32 cellular contexts compared by ENCODE assay signal in genomic region chr3:196821806-196822355, GRCh38.
"Had no signal": no experiment of that assay in that cellular context is flagged by ENCODE, and none has a peak within 500 bp of the region (broad histone marks: within the 10 kb centered on the region; RNA-seq: fewer than 3 reads in every experiment).

No MANE protein-coding gene starts in this region.

- H3K27ac ChIP-seq: ascending aorta, SK-N-MC, VCaP had no signal

- H3K27ac Mint-ChIP-seq: activated CD4-positive, alpha-beta memory T cell treated with anti-CD3 and anti-CD28 coated beads, Interleukin-2, amount 10 ng/mL, durations not matched to agents 7 days and 5 days; activated CD4-positive, alpha-beta T cell treated with anti-CD3 and anti-CD28 coated beads for 36 hours; activated naive CD8-positive, alpha-beta T cell treated with anti-CD3 and anti-CD28 coated beads, Interleukin-2, amount 10 ng/mL, durations not matched to agents 7 days and 5 days; activated T-helper 2 cell treated with anti-CD3 and anti-CD28 coated beads, Interferon-gamma antibody, Interleukin-2, Interleukin-4, amounts not matched to agents 10 μg/mL and 5 μg/mL and 100 μg/mL, durations not matched to agents 14 hours and 24 hours and 36 hours; T-cell had no signal

- H3K4me1 Mint-ChIP-seq: activated CD4-positive, alpha-beta memory T cell treated with anti-CD3 and anti-CD28 coated beads, Interleukin-2, amount 10 ng/mL, durations not matched to agents 7 days and 5 days; activated CD4-positive, alpha-beta T cell treated with anti-CD3 and anti-CD28 coated beads for 36 hours; activated naive CD4-positive, alpha-beta T cell treated with anti-CD3 and anti-CD28 coated beads, Interleukin-2, amount 10 ng/mL, durations not matched to agents 7 days and 5 days; activated naive CD8-positive, alpha-beta T cell treated with anti-CD3 and anti-CD28 coated beads, Interleukin-2, amount 10 ng/mL, durations not matched to agents 7 days and 5 days; central memory CD8-positive, alpha-beta T cell; T-cell had no signal

- H3K4me3 Mint-ChIP-seq: activated CD4-positive, alpha-beta memory T cell treated with anti-CD3 and anti-CD28 coated beads, Interleukin-2, amount 10 ng/mL, durations not matched to agents 7 days and 5 days; activated CD4-positive, alpha-beta T cell treated with anti-CD3 and anti-CD28 coated beads for 36 hours; activated naive CD4-positive, alpha-beta T cell treated with anti-CD3 and anti-CD28 coated beads, Interleukin-2, amount 10 ng/mL, durations not matched to agents 7 days and 5 days; activated naive CD8-positive, alpha-beta T cell treated with anti-CD3 and anti-CD28 coated beads, Interleukin-2, amount 10 ng/mL, durations not matched to agents 7 days and 5 days; activated T-cell treated with anti-CD3 and anti-CD28 coated beads, Interleukin-2, amount 50 U/mL, for 4 hours; central memory CD8-positive, alpha-beta T cell; T-cell had no signal

- H3K4me1 ChIP-seq: ascending aorta had no signal

- H3K9me3 Mint-ChIP-seq: activated CD4-positive, alpha-beta memory T cell treated with anti-CD3 and anti-CD28 coated beads, Interleukin-2, amount 10 ng/mL, durations not matched to agents 7 days and 5 days; activated naive CD4-positive, alpha-beta T cell treated with anti-CD3 and anti-CD28 coated beads, Interleukin-2, amount 10 ng/mL, durations not matched to agents 7 days and 5 days; activated naive CD8-positive, alpha-beta T cell treated with anti-CD3 and anti-CD28 coated beads, Interleukin-2, amount 10 ng/mL, durations not matched to agents 7 days and 5 days; activated T-cell treated with anti-CD3 and anti-CD28 coated beads, Interleukin-2, amount 50 U/mL, for 4 hours; activated T-helper 2 cell treated with anti-CD3 and anti-CD28 coated beads, Interferon-gamma antibody, Interleukin-2, Interleukin-4, amounts not matched to agents 10 μg/mL and 5 μg/mL and 100 μg/mL, durations not matched to agents 14 hours and 24 hours and 36 hours; central memory CD8-positive, alpha-beta T cell; T-cell had no signal

- H3K9me3 ChIP-seq: ascending aorta had no signal

- H3K4me3 ChIP-seq: ascending aorta, SK-N-MC had no signal

- FAIRE-seq: bronchial epithelial cell had no signal

- H3K27me3 Mint-ChIP-seq: activated CD4-positive, alpha-beta memory T cell treated with anti-CD3 and anti-CD28 coated beads, Interleukin-2, amount 10 ng/mL, durations not matched to agents 7 days and 5 days; activated CD4-positive, alpha-beta T cell treated with anti-CD3 and anti-CD28 coated beads for 36 hours; activated naive CD4-positive, alpha-beta T cell treated with anti-CD3 and anti-CD28 coated beads, Interleukin-2, amount 10 ng/mL, durations not matched to agents 7 days and 5 days; activated naive CD8-positive, alpha-beta T cell treated with anti-CD3 and anti-CD28 coated beads, Interleukin-2, amount 10 ng/mL, durations not matched to agents 7 days and 5 days; central memory CD8-positive, alpha-beta T cell; T-cell had no signal

- ATAC-seq: activated CD4-positive, alpha-beta T cell treated with anti-CD3 and anti-CD28 coated beads for 36 hours; activated T-cell treated with anti-CD3 and anti-CD28 coated beads, Interleukin-2, amount 50 U/mL, for 4 hours; Right ventricle myocardium inferior; T-cell had no signal

- H3K27me3 ChIP-seq: ascending aorta had no signal

- DNase-seq: activated CD4-positive, alpha-beta memory T cell treated with anti-CD3 and anti-CD28 coated beads, Interleukin-2, amount 10 ng/mL, durations not matched to agents 7 days and 5 days; activated CD4-positive, alpha-beta T cell treated with anti-CD3 and anti-CD28 coated beads for 36 hours; activated CD4-positive, alpha-beta T cell treated with anti-CD3 and anti-CD28 coated beads, Interleukin-2, amount 50 U/mL, for 1 hour; activated CD8-positive, alpha-beta memory T cell treated with anti-CD3 and anti-CD28 coated beads, Interleukin-2, amount 50 U/mL, for 4 hours; activated gamma-delta T cell treated with Interleukin-2 at 50 U/mL for 16 hours; activated naive CD4-positive, alpha-beta T cell treated with anti-CD3 and anti-CD28 coated beads, Interleukin-2, amount 10 ng/mL, durations not matched to agents 7 days and 5 days; activated naive CD8-positive, alpha-beta T cell treated with anti-CD3 and anti-CD28 coated beads, Interleukin-2, amount 10 ng/mL, durations not matched to agents 7 days and 5 days; activated T-cell treated with anti-CD3 and anti-CD28 coated beads, Interleukin-2, amount 50 U/mL, for 4 hours; amniotic stem cell; IMR-90; Kasumi-1; KBM-7; NCI-H1048; NCI-H146; NCI-H2029; NCI-H2107; NCI-H2171 treated with DMSO at 0.1 percent for 48 hours; NCI-H345; NCI-H510A; NCI-H526 treated with DMSO at 0.1 percent for 48 hours; NCI-H82; RPMI8226; T-cell; T-helper 2 cell; T1000 had no signal
